8 cellular contexts compared by ENCODE assay signal in genomic region chr2:68157002-68157401, GRCh38. TPM values are rescaled to one million over a fixed set of nuclear protein-coding genes. Genes with fewer than 3 reads are reported as not detected.
DNase-seq lines count a peak whose midpoint lies in the region; ATAC-seq and TF ChIP-seq lines count a peak whose summit lies in the region.

No MANE protein-coding gene starts in this region.

- H3K36me3 ChIP-seq in BJ (ENCODE audit: control insufficient read depth, insufficient read depth, low read length) (no peaks in the 10 kb centered on the region), left ventricle myocardium inferior (peaks cover 20% of the 10 kb centered on the region), gastrocnemius medialis (peaks cover 0 to 19% of the 10 kb centered on the region in 2 donors)

- no peak for TF ChIP-seq POLR2A in gastrocnemius medialis (IDR thresholded peaks at IDR 0.05)

- H3K9me3 ChIP-seq in left ventricle myocardium inferior (replicated peaks) (no peaks in the 10 kb centered on the region), gastrocnemius medialis (no peaks in the 10 kb centered on the region)

- POLR2A ChIA-PET in BJ (lab: Charles Lee): no interaction called here
- POLR2A ChIA-PET in activated CD8-positive, alpha-beta T cell treated with anti-CD3 and anti-CD28 coated beads, Interleukin-2, amount 10 ng/mL, durations not matched to agents 7 days and 5 days (lab: Charles Lee): interaction anchor here (1.0 to 2.8 kb wide), 6 partner anchors 9 to 94 kb away, joined by 3 to 11 read pairs (median 8); partner anchors contain the start of gene C1D

- CTCF ChIA-PET in BJ (lab: Yijun Ruan, JAX): interaction anchor here (1.0 to 1.7 kb wide), 9 partner anchors 12 to 200 kb away, joined by 3 to 8 read pairs (median 4); no protein-coding TSS in a partner anchor
- CTCF ChIA-PET in activated CD8-positive, alpha-beta T cell treated with anti-CD3 and anti-CD28 coated beads, Interleukin-2, amount 10 ng/mL, durations not matched to agents 7 days and 5 days (lab: Charles Lee): interaction anchor here (0.9 to 2.5 kb wide), 10 partner anchors 12 to 284 kb away, joined by 3 to 9 read pairs (median 4); partner anchors contain the start of gene PPP3R1

- in situ Hi-C loops in gastrocnemius medialis (cut with MboI; ENCODE audit: low sequenced_read_pairs in 4 of 4): no loop called here

- TF ChIP-seq CTCF in BJ (IDR thresholded peaks at IDR 0.05; ENCODE audit: insufficient read depth, low read depth, low read length) (no peak), left ventricle myocardium inferior (IDR thresholded peaks at IDR 0.05; ENCODE audit: borderline replicate concordance) (no peak), gastrocnemius medialis (IDR thresholded peaks at IDR 0.05 in 4 of 5, conservative IDR thresholded peaks at IDR 0.05 in 1 of 5) (no peak)

- peaks cover 62% of the 10 kb centered on the region for H3K4me1 ChIP-seq in left ventricle myocardium inferior
- H3K4me1 ChIP-seq in gastrocnemius medialis: peaks cover 28 to 33% of the 10 kb centered on the region in 2 donors

- H3K4me3 Mint-ChIP-seq in activated CD8-positive, alpha-beta T cell treated with anti-CD3 and anti-CD28 coated beads, Interleukin-2, amount 10 ng/mL, durations not matched to agents 7 days and 5 days: peak overlapping the region; percentile 95

- H3K36me3 Mint-ChIP-seq in activated CD8-positive, alpha-beta T cell treated with anti-CD3 and anti-CD28 coated beads, Interleukin-2, amount 10 ng/mL, durations not matched to agents 7 days and 5 days (ENCODE audit: low read depth): peaks cover 22% of the 10 kb centered on the region

- no peaks in the 10 kb centered on the region for H3K9me3 Mint-ChIP-seq in activated CD8-positive, alpha-beta T cell treated with anti-CD3 and anti-CD28 coated beads, Interleukin-2, amount 10 ng/mL, durations not matched to agents 7 days and 5 days (ENCODE audit: insufficient read depth)

- DNase-seq in BJ (ENCODE audit: low read depth): no peak
- DNase-seq in activated CD8-positive, alpha-beta T cell treated with anti-CD3 and anti-CD28 coated beads, Interleukin-2, amount 10 ng/mL, durations not matched to agents 7 days and 5 days: no peak
- no peak for DNase-seq in left ventricle myocardium inferior
- no peak for DNase-seq in gastrocnemius medialis
- no peak for DNase-seq in posterior vena cava (ENCODE audit: low spot score)
- no peak for DNase-seq in stimulated activated naive CD4-positive, alpha-beta T cell (lab: John Stamatoyannopoulos, UW)

- no peaks in the 10 kb centered on the region for H3K27me3 Mint-ChIP-seq in activated CD8-positive, alpha-beta T cell treated with anti-CD3 and anti-CD28 coated beads, Interleukin-2, amount 10 ng/mL, durations not matched to agents 7 days and 5 days (ENCODE audit: low read depth)

- H3K27ac ChIP-seq in left ventricle myocardium inferior (replicated peaks) (peak overlapping the region; percentile 98), gastrocnemius medialis (peak overlapping the region; percentile 89 to 96 (median 91))

- no peaks in the 10 kb centered on the region for H3K27me3 ChIP-seq in BJ (ENCODE audit: control insufficient read depth, insufficient read depth, low read length)
- no peaks in the 10 kb centered on the region for H3K27me3 ChIP-seq in left ventricle myocardium inferior (ENCODE audit: low read depth)
- H3K27me3 ChIP-seq in gastrocnemius medialis: no peaks in the 10 kb centered on the region

- ATAC-seq in GM18909 (IDR thresholded peaks at IDR 0.05; ENCODE audit: poor library complexity, unreplicated experiment) (peak; percentile 33), HG03108 (IDR thresholded peaks at IDR 0.05; ENCODE audit: unreplicated experiment) (peak; percentile 23), gastrocnemius medialis (peak; percentile 55 to 66)
- peak; percentile 59 for ATAC-seq in activated CD8-positive, alpha-beta T cell treated with anti-CD3 and anti-CD28 coated beads, Interleukin-2, amount 10 ng/mL, durations not matched to agents 7 days and 5 days

- H3K4me3 ChIP-seq in BJ (ENCODE audit: low read depth, low read length) (peak overlapping the region; percentile 79), left ventricle myocardium inferior (peak overlapping the region; percentile 93), gastrocnemius medialis (peak overlapping the region; percentile 93 to 97 (median 96))

- peak overlapping the region; percentile 99 for H3K27ac Mint-ChIP-seq in activated CD8-positive, alpha-beta T cell treated with anti-CD3 and anti-CD28 coated beads, Interleukin-2, amount 10 ng/mL, durations not matched to agents 7 days and 5 days

- intact Hi-C loops in left ventricle myocardium inferior (cut with micrococcal nuclease): no loop called here
- intact Hi-C loops in gastrocnemius medialis (cut with DNase I; ENCODE audit: low total_unique reads): loop anchor here (1.0 to 2.0 kb wide), 2 partner anchors 94 to 95 kb away; partner anchors contain the start of genes C1D and PPP3R1
- intact Hi-C loops in posterior vena cava (cut with DNase I): no loop called here

- H3K4me1 Mint-ChIP-seq in activated CD8-positive, alpha-beta T cell treated with anti-CD3 and anti-CD28 coated beads, Interleukin-2, amount 10 ng/mL, durations not matched to agents 7 days and 5 days (ENCODE audit: low read depth): peaks cover 39% of the 10 kb centered on the region

RNA-seq across cellular contexts. Expression of gene PNO1, which starts 0.7 kb away (rescaled TPM):
- 8.1 and 12.0 TPM in 2 replicates for polyA plus RNA-seq in BJ (2011; rRNA removed)
- polyA minus RNA-seq in BJ (2011; rRNA and poly(A)+ RNA removed): 2.2 and 2.4 TPM in 2 replicates
- 10 to 100 TPM; 12.3 to 13.3 TPM for total RNA-seq in activated CD8-positive, alpha-beta T cell treated with anti-CD3 and anti-CD28 coated beads, Interleukin-2, amount 10 ng/mL, durations not matched to agents 7 days and 5 days
- total RNA-seq in left ventricle myocardium inferior: 8.2 TPM
- total RNA-seq in gastrocnemius medialis: 10 to 100 TPM; 19.8 to 26.4 (median 23.6) TPM
- 10 to 100 TPM; 12.8 to 15.9 TPM for total RNA-seq in posterior vena cava
